9 cellular contexts compared by ENCODE assay signal in genomic region chr2:68721482-68722071, GRCh38. TPM values are rescaled to one million over a fixed set of nuclear protein-coding genes. Genes with fewer than 3 reads are reported as not detected.
DNase-seq lines count a peak whose midpoint lies in the region; ATAC-seq, FAIRE-seq and TF ChIP-seq lines count a peak whose summit lies in the region.
"Had no signal": no experiment of that assay in that cellular context is flagged by ENCODE, and none has a peak within 500 bp of the region (broad histone marks: within the 10 kb centered on the region; RNA-seq: fewer than 3 reads in every experiment).

No MANE protein-coding gene starts in this region.

- H3K4ac ChIP-seq in IMR-90 (ENCODE audit: low read depth, low read length) = no peak overlapping the region

- peak; percentile 73 for DNase-seq in DND-41
- DNase-seq in IMR-90 = no peak
- DNase-seq in bronchial epithelial cell (ENCODE audit: low read depth) = no peak
- no peak for DNase-seq in aorta
- DNase-seq in SHP77 treated with DMSO at 0.1 percent for 48 hours (lab: John Stamatoyannopoulos, UW) = no peak
- no peak for DNase-seq in activated gamma-delta T cell treated with Interleukin-2 at 50 U/mL for 16 hours
- DNase-seq in chondrocyte (ENCODE audit: low spot score) = no peak

- POLR2A ChIA-PET in IMR-90 (lab: Charles Lee; ENCODE audit: unreplicated experiment) = no interaction called here

- CTCF ChIA-PET in IMR-90 (lab: Yijun Ruan, JAX) = interaction anchor here (1.1 kb wide), 1 partner anchor 213 kb away, joined by 3 read pairs; no protein-coding TSS in a partner anchor

- H3K36me3 Mint-ChIP-seq in chondrocyte (ENCODE audit: low read depth) = no peaks in the 10 kb centered on the region
- H3K36me3 Mint-ChIP-seq: brain had no signal

- H3K18ac ChIP-seq in IMR-90 (ENCODE audit: low read depth, low read length) = no peak overlapping the region

- H3K9me1 ChIP-seq in IMR-90 (ENCODE audit: insufficient read depth, low read length) = no peaks in the 10 kb centered on the region

- H2AK5ac ChIP-seq in IMR-90 (ENCODE audit: low read depth, low read length) = peak overlapping the region; percentile 23; the same call in 1 of the 2 replicates

- no TSS peak for BruUV-seq in IMR-90 (replicated peaks; lab: Mats Ljungman, UMichigan)

- no peak overlapping the region for H3K27ac Mint-ChIP-seq in chondrocyte (ENCODE audit: unreplicated experiment)
- H3K27ac Mint-ChIP-seq: brain had no signal

- no peak overlapping the region for H3K23ac ChIP-seq in IMR-90 (ENCODE audit: low read depth, low read length)

- H2BK120ac ChIP-seq in IMR-90 (ENCODE audit: low read depth, low read length) = no peak overlapping the region

- intact Hi-C loops in IMR-90 (cut with micrococcal nuclease) (no loop called here), aorta (cut with DNase I) (no loop called here)

- H2BK15ac ChIP-seq in IMR-90 (ENCODE audit: low read depth, low read length) = no peak overlapping the region

- H4K20me1 ChIP-seq in DND-41 (ENCODE audit: insufficient read depth, low read length) (no peaks in the 10 kb centered on the region), IMR-90 (ENCODE audit: insufficient read depth, low read length) (no peaks in the 10 kb centered on the region)

- H3K56ac ChIP-seq in IMR-90 (ENCODE audit: extremely low read depth, insufficient read depth, low read length) = no peak overlapping the region

- no peaks in the 10 kb centered on the region for H3K27me3 ChIP-seq in DND-41 (ENCODE audit: insufficient read depth, low read length, poor library complexity)
- no peaks in the 10 kb centered on the region; the same call in 1 of the 2 replicates for H3K27me3 ChIP-seq in IMR-90 (ENCODE audit: control insufficient read depth, insufficient read depth, low read length)
- no peaks in the 10 kb centered on the region for H3K27me3 ChIP-seq in bronchial epithelial cell (ENCODE audit: control insufficient read depth, insufficient read depth, low read length)
- peaks cover 0 to 1% of the 10 kb centered on the region in 2 donors for H3K27me3 ChIP-seq in aorta (ENCODE audit: control insufficient read depth in 1 of 2, insufficient read depth in 2 of 2, low read length in 1 of 2)

- no peaks in the 10 kb centered on the region for H3K9me3 ChIP-seq in DND-41 (ENCODE audit: insufficient read depth, low read length, severe bottlenecking)
- no peaks in the 10 kb centered on the region for H3K9me3 ChIP-seq in IMR-90 (ENCODE audit: control insufficient read depth, insufficient read depth, low read length)
- H3K9me3 ChIP-seq in aorta (ENCODE audit: control insufficient read depth, low read length) = no peaks in the 10 kb centered on the region

- H3K14ac ChIP-seq in IMR-90 (replicated peaks; ENCODE audit: low read depth, low read length) = no peak overlapping the region

- H3K4me3 Mint-ChIP-seq in chondrocyte (ENCODE audit: unreplicated experiment) = no peak overlapping the region
- H3K4me3 Mint-ChIP-seq: brain had no signal

- no peaks in the 10 kb centered on the region for H3K27me3 Mint-ChIP-seq in chondrocyte (ENCODE audit: low read depth)
- H3K27me3 Mint-ChIP-seq: brain had no signal

- ATAC-seq in DND-41 (ENCODE audit: insufficient read depth, low read depth) = peak; percentile 83
- ATAC-seq in GM21423 (IDR thresholded peaks at IDR 0.05; ENCODE audit: unreplicated experiment) = peak; percentile 58
- ATAC-seq in IMR-90 (ENCODE audit: low read depth) = no peak
- ATAC-seq in aorta (ENCODE audit: low FRiP score) = no peak

- H4K5ac ChIP-seq in IMR-90 (ENCODE audit: low read depth, low read length) = no peak overlapping the region

- H2BK20ac ChIP-seq in IMR-90 (ENCODE audit: low read depth, low read length) = no peak overlapping the region

- in situ Hi-C loops in IMR-90 (cut with MboI; ENCODE audit: low sequenced_read_pairs) = no loop called here

- H3K4me2 ChIP-seq in DND-41 (ENCODE audit: insufficient read depth, low read length) = peak overlapping the region; percentile 48
- no peak overlapping the region for H3K4me2 ChIP-seq in IMR-90 (ENCODE audit: low read depth, low read length)

- H3K27ac ChIP-seq in DND-41 (ENCODE audit: low read length) (peak overlapping the region; percentile 75), IMR-90 (ENCODE audit: insufficient read depth, low read length) (no peak overlapping the region), aorta (ENCODE audit: low read depth in 1 of 2, low read length in 2 of 2) (no peak overlapping the region)

- no peak for TF ChIP-seq CTCF in DND-41 (IDR thresholded peaks at IDR 0.05; ENCODE audit: borderline replicate concordance, extremely low read depth, low read length, poor library complexity, severe bottlenecking)
- no peak for TF ChIP-seq CTCF in IMR-90 (conservative IDR thresholded peaks at IDR 0.05; ENCODE audit: low read depth, low read length)
- no peak for TF ChIP-seq CTCF in bronchial epithelial cell (IDR thresholded peaks at IDR 0.05; ENCODE audit: insufficient read depth, low read length, severe bottlenecking)
- TF ChIP-seq CTCF in chondrocyte (IDR thresholded peaks at IDR 0.05) = no peak

- peaks cover 61% of the 10 kb centered on the region for H3K4me1 ChIP-seq in DND-41 (ENCODE audit: insufficient read depth, low read length)
- no peaks in the 10 kb centered on the region for H3K4me1 ChIP-seq in IMR-90 (ENCODE audit: control insufficient read depth, insufficient read depth, low read length)
- H3K4me1 ChIP-seq in aorta (ENCODE audit: control insufficient read depth in 1 of 2, insufficient read depth in 2 of 2, low read length in 2 of 2) = no peaks in the 10 kb centered on the region

- dilution Hi-C loops in IMR-90 (cut with HindIII; ENCODE audit: low sequenced_read_pairs, unreplicated experiment) = no loop called here

- no peak overlapping the region for H4K8ac ChIP-seq in IMR-90 (ENCODE audit: low read depth in 2 of 2, low read length in 2 of 2)

- no peaks in the 10 kb centered on the region for H3K79me2 ChIP-seq in DND-41 (ENCODE audit: insufficient read depth, low read length)

- H3K36me3 ChIP-seq in DND-41 (ENCODE audit: insufficient read depth, low read length) (no peaks in the 10 kb centered on the region), IMR-90 (ENCODE audit: control insufficient read depth, insufficient read depth, low read length) (no peaks in the 10 kb centered on the region), bronchial epithelial cell (ENCODE audit: control insufficient read depth, insufficient read depth, low read length) (no peaks in the 10 kb centered on the region), aorta (ENCODE audit: control insufficient read depth in 1 of 2, insufficient read depth in 2 of 2, low read length in 1 of 2) (no peaks in the 10 kb centered on the region)

- no peaks in the 10 kb centered on the region for H3K9me3 Mint-ChIP-seq in chondrocyte (ENCODE audit: low read depth)
- H3K9me3 Mint-ChIP-seq: brain had no signal

- H3K4me3 ChIP-seq in DND-41 (ENCODE audit: low read depth in 1 of 2, low read length in 2 of 2) = peak overlapping the region in 1 of 2 experiments; percentile 2; a peak in 1 of 4 replicates
- H3K4me3 ChIP-seq in IMR-90 (ENCODE audit: insufficient read depth, low read depth, low read length) = no peak overlapping the region
- no peak overlapping the region for H3K4me3 ChIP-seq in bronchial epithelial cell (ENCODE audit: low read depth, low read length)
- H3K4me3 ChIP-seq in aorta (ENCODE audit: low read length in 2 of 2) = no peak overlapping the region

- peak overlapping the region; percentile 24 for H3K9ac ChIP-seq in DND-41 (ENCODE audit: low read depth, low read length)
- no peak overlapping the region for H3K9ac ChIP-seq in IMR-90 (ENCODE audit: low read depth, low read length)

- FAIRE-seq in bronchial epithelial cell (lab: Jason Lieb, UNC) = peak; percentile 28

- no peak for TF ChIP-seq POLR2A in IMR-90 (IDR thresholded peaks at IDR 0.05; ENCODE audit: low read depth, low read length)

- no peak overlapping the region for H2AK9ac ChIP-seq in IMR-90 (replicated peaks; ENCODE audit: low read depth, low read length, poor library complexity)

- WGBS in IMR-90 (ENCODE audit: extremely low coverage in 2 of 2, insufficient read length in 1 of 2), 2 experiments = 100% methylated on average over 1 of the region's 7 CpGs; no CpG with 5 or more reads in 1 of the 2 experiments
- 76 to 77% methylated on average over 7 of the region's 7 CpGs for WGBS in aorta, 2 donors

- TF ChIP-seq RAD21 in IMR-90 (IDR thresholded peaks at IDR 0.05; ENCODE audit: low read length) = no peak

- H4K91ac ChIP-seq in IMR-90 (ENCODE audit: insufficient read depth, low read depth, low read length) = no peak overlapping the region

- H3K4me1 Mint-ChIP-seq in chondrocyte (ENCODE audit: low read depth) = peaks cover 2% of the 10 kb centered on the region
- H3K4me1 Mint-ChIP-seq: brain had no signal

- no peak overlapping the region for H2BK5ac ChIP-seq in IMR-90 (ENCODE audit: low read depth, low read length, poor library complexity, severe bottlenecking)

- H2AFZ ChIP-seq in DND-41 (ENCODE audit: low read depth, low read length) = no peak overlapping the region
- no peak overlapping the region for H2AFZ ChIP-seq in IMR-90 (replicated peaks; ENCODE audit: low read length, poor library complexity)

- H3K79me1 ChIP-seq in IMR-90 (ENCODE audit: low read depth in 1 of 2, low read length in 2 of 2) = no peaks in the 10 kb centered on the region

TF ChIP-seq in IMR-90, 13 proteins besides CTCF, POLR2A, EP300 and RAD21 (continues in another document):
- TF ChIP-seq RCOR1 (IDR thresholded peaks at IDR 0.05; ENCODE audit: insufficient replicate concordance, low read length) (no peak), MAFK (IDR thresholded peaks at IDR 0.05; ENCODE audit: low read depth, low read length) (no peak), SMC3 (IDR thresholded peaks at IDR 0.05; ENCODE audit: low read depth, low read length) (no peak), RFX5 (IDR thresholded peaks at IDR 0.05; ENCODE audit: low read depth, low read length) (no peak), BHLHE40 (IDR thresholded peaks at IDR 0.05; ENCODE audit: low read depth, low read length) (no peak), CHD1 (IDR thresholded peaks at IDR 0.05; ENCODE audit: low read depth, low read length) (no peak), FOS (IDR thresholded peaks at IDR 0.05; ENCODE audit: low read depth, low read length) (no peak), CEBPB (IDR thresholded peaks at IDR 0.05; ENCODE audit: low read depth, low read length) (no peak)

RNA-seq across cellular contexts. Expression of gene ARHGAP25, which starts 13.0 kb away (rescaled TPM):
- total RNA-seq in IMR-90 (2012; rRNA removed) (0.28 and 0.36 TPM in 2 replicates), bronchial epithelial cell (0.77 and 0.79 TPM in 2 replicates), aorta (10 to 100 TPM in 1 of 2 donors, 1 to 10 TPM in 1; 6.8 to 21.1 TPM), chondrocyte (0.31 to 0.50 TPM in 2 of 3 replicates, not detected in the other)
- polyA plus RNA-seq in IMR-90 (2012; rRNA removed) (0.27 and 0.29 TPM in 2 replicates), aorta (1 to 10 TPM; 2.6 to 6.0 TPM)
- polyA plus RNA-seq in IMR-90 (2012; cell fraction: cytosol; rRNA removed) = 0.24 and 0.30 TPM in 2 replicates
- polyA plus RNA-seq in IMR-90 (2012; cell fraction: nucleus; rRNA removed; ENCODE audit: low replicate concordance) = 0.14 and 0.45 TPM in 2 replicates

Comparison
In these comparisons a context has a peak if more than half of its experiments do, and no peak if none do; other contexts are left out.
1. ATAC-seq: peak in DND-41 (single experiment) and GM21423 (single experiment); none in IMR-90 (single experiment) and aorta (single experiment).